In the genomic region with DNA sequence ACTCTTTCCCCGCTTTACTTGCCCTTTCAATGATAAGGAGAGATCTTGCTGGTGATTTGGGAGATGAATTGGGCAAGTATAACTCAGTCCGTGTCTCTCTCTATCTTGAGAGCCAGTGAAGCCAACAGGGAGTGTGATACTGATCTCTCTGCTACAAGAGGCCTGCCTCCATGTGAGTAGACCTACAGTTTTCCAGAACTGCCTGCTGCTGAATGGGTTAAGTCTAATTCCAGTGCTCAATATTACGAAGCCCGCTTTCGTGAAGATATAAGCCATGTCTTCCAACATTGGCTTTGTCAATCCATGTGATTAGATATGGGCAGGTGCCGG, we compare ENCODE assay signal across 1 cellular context.
TF ChIP-seq lines count a peak whose summit lies in the region.

No MANE protein-coding gene starts in this region.

TF ChIP-seq in GM23338, 12 proteins besides CTCF, POLR2A, EP300 and RAD21 (continued from another document):
- TF ChIP-seq, protein P1, sequence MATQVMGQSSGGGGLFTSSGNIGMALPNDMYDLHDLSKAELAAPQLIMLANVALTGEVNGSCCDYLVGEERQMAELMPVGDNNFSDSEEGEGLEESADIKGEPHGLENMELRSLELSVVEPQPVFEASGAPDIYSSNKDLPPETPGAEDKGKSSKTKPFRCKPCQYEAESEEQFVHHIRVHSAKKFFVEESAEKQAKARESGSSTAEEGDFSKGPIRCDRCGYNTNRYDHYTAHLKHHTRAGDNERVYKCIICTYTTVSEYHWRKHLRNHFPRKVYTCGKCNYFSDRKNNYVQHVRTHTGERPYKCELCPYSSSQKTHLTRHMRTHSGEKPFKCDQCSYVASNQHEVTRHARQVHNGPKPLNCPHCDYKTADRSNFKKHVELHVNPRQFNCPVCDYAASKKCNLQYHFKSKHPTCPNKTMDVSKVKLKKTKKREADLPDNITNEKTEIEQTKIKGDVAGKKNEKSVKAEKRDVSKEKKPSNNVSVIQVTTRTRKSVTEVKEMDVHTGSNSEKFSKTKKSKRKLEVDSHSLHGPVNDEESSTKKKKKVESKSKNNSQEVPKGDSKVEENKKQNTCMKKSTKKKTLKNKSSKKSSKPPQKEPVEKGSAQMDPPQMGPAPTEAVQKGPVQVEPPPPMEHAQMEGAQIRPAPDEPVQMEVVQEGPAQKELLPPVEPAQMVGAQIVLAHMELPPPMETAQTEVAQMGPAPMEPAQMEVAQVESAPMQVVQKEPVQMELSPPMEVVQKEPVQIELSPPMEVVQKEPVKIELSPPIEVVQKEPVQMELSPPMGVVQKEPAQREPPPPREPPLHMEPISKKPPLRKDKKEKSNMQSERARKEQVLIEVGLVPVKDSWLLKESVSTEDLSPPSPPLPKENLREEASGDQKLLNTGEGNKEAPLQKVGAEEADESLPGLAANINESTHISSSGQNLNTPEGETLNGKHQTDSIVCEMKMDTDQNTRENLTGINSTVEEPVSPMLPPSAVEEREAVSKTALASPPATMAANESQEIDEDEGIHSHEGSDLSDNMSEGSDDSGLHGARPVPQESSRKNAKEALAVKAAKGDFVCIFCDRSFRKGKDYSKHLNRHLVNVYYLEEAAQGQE (IDR thresholded peaks at IDR 0.05; ENCODE audit: unreplicated experiment), result no peak
- TF ChIP-seq, protein P2, sequence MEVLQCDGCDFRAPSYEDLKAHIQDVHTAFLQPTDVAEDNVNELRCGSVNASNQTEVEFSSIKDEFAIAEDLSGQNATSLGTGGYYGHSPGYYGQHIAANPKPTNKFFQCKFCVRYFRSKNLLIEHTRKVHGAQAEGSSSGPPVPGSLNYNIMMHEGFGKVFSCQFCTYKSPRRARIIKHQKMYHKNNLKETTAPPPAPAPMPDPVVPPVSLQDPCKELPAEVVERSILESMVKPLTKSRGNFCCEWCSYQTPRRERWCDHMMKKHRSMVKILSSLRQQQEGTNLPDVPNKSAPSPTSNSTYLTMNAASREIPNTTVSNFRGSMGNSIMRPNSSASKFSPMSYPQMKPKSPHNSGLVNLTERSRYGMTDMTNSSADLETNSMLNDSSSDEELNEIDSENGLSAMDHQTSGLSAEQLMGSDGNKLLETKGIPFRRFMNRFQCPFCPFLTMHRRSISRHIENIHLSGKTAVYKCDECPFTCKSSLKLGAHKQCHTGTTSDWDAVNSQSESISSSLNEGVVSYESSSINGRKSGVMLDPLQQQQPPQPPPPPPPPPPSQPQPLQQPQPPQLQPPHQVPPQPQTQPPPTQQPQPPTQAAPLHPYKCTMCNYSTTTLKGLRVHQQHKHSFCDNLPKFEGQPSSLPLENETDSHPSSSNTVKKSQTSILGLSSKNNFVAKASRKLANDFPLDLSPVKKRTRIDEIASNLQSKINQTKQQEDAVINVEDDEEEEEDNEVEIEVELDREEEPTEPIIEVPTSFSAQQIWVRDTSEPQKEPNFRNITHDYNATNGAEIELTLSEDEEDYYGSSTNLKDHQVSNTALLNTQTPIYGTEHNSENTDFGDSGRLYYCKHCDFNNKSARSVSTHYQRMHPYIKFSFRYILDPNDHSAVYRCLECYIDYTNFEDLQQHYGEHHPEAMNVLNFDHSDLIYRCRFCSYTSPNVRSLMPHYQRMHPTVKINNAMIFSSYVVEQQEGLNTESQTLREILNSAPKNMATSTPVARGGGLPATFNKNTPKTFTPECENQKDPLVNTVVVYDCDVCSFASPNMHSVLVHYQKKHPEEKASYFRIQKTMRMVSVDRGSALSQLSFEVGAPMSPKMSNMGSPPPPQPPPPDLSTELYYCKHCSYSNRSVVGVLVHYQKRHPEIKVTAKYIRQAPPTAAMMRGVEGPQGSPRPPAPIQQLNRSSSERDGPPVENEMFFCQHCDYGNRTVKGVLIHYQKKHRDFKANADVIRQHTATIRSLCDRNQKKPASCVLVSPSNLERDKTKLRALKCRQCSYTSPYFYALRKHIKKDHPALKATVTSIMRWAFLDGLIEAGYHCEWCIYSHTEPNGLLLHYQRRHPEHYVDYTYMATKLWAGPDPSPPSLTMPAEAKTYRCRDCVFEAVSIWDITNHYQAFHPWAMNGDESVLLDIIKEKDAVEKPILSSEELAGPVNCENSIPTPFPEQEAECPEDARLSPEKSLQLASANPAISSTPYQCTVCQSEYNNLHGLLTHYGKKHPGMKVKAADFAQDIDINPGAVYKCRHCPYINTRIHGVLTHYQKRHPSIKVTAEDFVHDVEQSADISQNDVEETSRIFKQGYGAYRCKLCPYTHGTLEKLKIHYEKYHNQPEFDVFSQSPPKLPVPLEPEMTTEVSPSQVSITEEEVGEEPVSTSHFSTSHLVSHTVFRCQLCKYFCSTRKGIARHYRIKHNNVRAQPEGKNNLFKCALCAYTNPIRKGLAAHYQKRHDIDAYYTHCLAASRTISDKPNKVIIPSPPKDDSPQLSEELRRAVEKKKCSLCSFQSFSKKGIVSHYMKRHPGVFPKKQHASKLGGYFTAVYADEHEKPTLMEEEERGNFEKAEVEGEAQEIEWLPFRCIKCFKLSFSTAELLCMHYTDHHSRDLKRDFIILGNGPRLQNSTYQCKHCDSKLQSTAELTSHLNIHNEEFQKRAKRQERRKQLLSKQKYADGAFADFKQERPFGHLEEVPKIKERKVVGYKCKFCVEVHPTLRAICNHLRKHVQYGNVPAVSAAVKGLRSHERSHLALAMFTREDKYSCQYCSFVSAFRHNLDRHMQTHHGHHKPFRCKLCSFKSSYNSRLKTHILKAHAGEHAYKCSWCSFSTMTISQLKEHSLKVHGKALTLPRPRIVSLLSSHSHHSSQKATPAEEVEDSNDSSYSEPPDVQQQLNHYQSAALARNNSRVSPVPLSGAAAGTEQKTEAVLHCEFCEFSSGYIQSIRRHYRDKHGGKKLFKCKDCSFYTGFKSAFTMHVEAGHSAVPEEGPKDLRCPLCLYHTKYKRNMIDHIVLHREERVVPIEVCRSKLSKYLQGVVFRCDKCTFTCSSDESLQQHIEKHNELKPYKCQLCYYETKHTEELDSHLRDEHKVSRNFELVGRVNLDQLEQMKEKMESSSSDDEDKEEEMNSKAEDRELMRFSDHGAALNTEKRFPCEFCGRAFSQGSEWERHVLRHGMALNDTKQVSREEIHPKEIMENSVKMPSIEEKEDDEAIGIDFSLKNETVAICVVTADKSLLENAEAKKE (CRISPR knock-in tag; IDR thresholded peaks at IDR 0.05), result no peak
